Comparison of ENCODE assay signal across 24 cellular contexts in genomic region chr4:183638436-183638835, GRCh38. TPM values are rescaled to one million over a fixed set of nuclear protein-coding genes. Genes with fewer than 3 reads are reported as not detected.
DNase-seq lines count a peak whose midpoint lies in the region; ATAC-seq and TF ChIP-seq lines count a peak whose summit lies in the region.
"Had no signal": no experiment of that assay in that cellular context is flagged by ENCODE, and none has a peak within 500 bp of the region (broad histone marks: within the 10 kb centered on the region; RNA-seq: fewer than 3 reads in every experiment).

No MANE protein-coding gene starts in this region.

- ATAC-seq in HG02885 (IDR thresholded peaks at IDR 0.05; ENCODE audit: poor library complexity, unreplicated experiment) (no peak), HG03280 (IDR thresholded peaks at IDR 0.05; ENCODE audit: unreplicated experiment) (no peak)
- ATAC-seq: activated CD8-positive, alpha-beta T cell treated with anti-CD3 and anti-CD28 coated beads for 36 hours; HepG2; left ventricle myocardium superior; stimulated activated effector memory CD8-positive, alpha-beta T cell treated with anti-CD3 and anti-CD28 coated beads, Interleukin-12 subunit alpha, Interleukin-12 subunit beta, amount 100 ng/mL, for 72 hours had no signal

- in situ Hi-C loops in GM13977 (cut with MboI; ENCODE audit: low pct_unique_long_range_greater_than_20kb, low sequenced_read_pairs, unreplicated experiment) = no loop called here

- H3K4me1 ChIP-seq in testis = peaks cover 5% of the 10 kb centered on the region
- H3K4me1 ChIP-seq: BLaER1, SJCRH30 had no signal

- H3K4me3 ChIP-seq in fibroblast of the aortic adventitia (ENCODE audit: low read depth, low read length) (no peak overlapping the region), testis (no peak overlapping the region)
- H3K4me3 ChIP-seq: BLaER1, dorsolateral prefrontal cortex, SJCRH30, upper lobe of left lung had no signal

- TF ChIP-seq POLR2A in testis (IDR thresholded peaks at IDR 0.05) = no peak

- peak overlapping the region in 1 of 2 donors; percentile 70 for H3K27ac ChIP-seq in testis
- H3K27ac ChIP-seq: BLaER1, dorsolateral prefrontal cortex, neutrophil, SJCRH30, upper lobe of left lung had no signal

- H3K36me3 ChIP-seq in testis (ENCODE audit: low read depth, missing control alignments) = no peaks in the 10 kb centered on the region

- no peaks in the 10 kb centered on the region for H3K9me3 ChIP-seq in testis
- H3K9me3 ChIP-seq: neutrophil, SJCRH30, upper lobe of left lung had no signal

- DNase-seq in GM03348 (ENCODE audit: low spot score) (peak; percentile 68), amniotic stem cell (lab: John Stamatoyannopoulos, UW) (peak; percentile 45), fibroblast of the aortic adventitia (ENCODE audit: low read depth) (peak; percentile 56), testis (peak; percentile 8), HPDE6-E6E7 (ENCODE audit: extremely low spot score) (no peak), GM13977 (ENCODE audit: low spot score) (no peak)
- DNase-seq: activated B cell treated with CpG ODN at 0.5 μM for 24 hours; activated CD8-positive, alpha-beta T cell treated with anti-CD3 and anti-CD28 coated beads for 36 hours; activated naive CD4-positive, alpha-beta T cell treated with anti-CD3 and anti-CD28 coated beads, Interleukin-2, amount 50 U/mL, for 16 hours; activated T-cell treated with anti-CD3 and anti-CD28 coated beads, Interleukin-2, amount 50 U/mL, for 48 hours; dorsolateral prefrontal cortex; erythroblast; left ventricle myocardium superior; NCI-H1436; NCI-H2171; retina; SJCRH30; upper lobe of left lung had no signal

- 80 to 82% methylated on average over 5 of the region's 5 CpGs for WGBS in testis, 2 donors

- TF ChIP-seq CTCF in fibroblast of the aortic adventitia (IDR thresholded peaks at IDR 0.05; ENCODE audit: insufficient read depth, low read length) (no peak), testis (IDR thresholded peaks at IDR 0.05) (no peak), GM13977 (IDR thresholded peaks at IDR 0.05; ENCODE audit: extremely low read depth, insufficient read depth, missing control alignments) (no peak)

- intact Hi-C loops in testis (cut with DNase I; ENCODE audit: low total_unique reads) = no loop called here

- no peaks in the 10 kb centered on the region for H3K27me3 ChIP-seq in testis
- H3K27me3 ChIP-seq: BLaER1, dorsolateral prefrontal cortex, neutrophil, SJCRH30, upper lobe of left lung had no signal

RNA-seq across cellular contexts. Expression of gene RWDD4, which starts 20.5 kb away (rescaled TPM):
- 10.0 and 43.7 TPM in 2 replicates for total RNA-seq in fibroblast of the aortic adventitia (ENCODE audit: low replicate concordance)
- total RNA-seq in testis = 10 to 100 TPM; 23.0 to 25.4 TPM
- 14.5 TPM for polyA plus RNA-seq in testis (ENCODE audit: insufficient read depth, low read depth, low replicate concordance)

RNA-seq across cellular contexts. Expression of gene TRAPPC11, which starts 20.7 kb away (rescaled TPM):
- 51.5 and 319 TPM in 2 replicates for total RNA-seq in fibroblast of the aortic adventitia (ENCODE audit: low replicate concordance)
- total RNA-seq in testis = 10 to 100 TPM; 65.2 to 81.6 TPM
- 31.2 TPM for polyA plus RNA-seq in testis (ENCODE audit: insufficient read depth, low read depth, low replicate concordance)

Comparison
In these comparisons a context has a peak if more than half of its experiments do, and no peak if none do; other contexts are left out.
1. DNase-seq: peak in GM03348 (single experiment), amniotic stem cell (single experiment), fibroblast of the aortic adventitia (single experiment) and testis (single experiment); none in HPDE6-E6E7 (single experiment) and GM13977 (single experiment).